In genomic region chr1:3597599-3597964, GRCh38 we compare ENCODE assay signal across 1 cellular context.
TF ChIP-seq lines count a peak whose summit lies in the region.

No MANE protein-coding gene starts in this region.

TF ChIP-seq in GM12878, 131 proteins besides CTCF, POLR2A, EP300 and RAD21:
- TF ChIP-seq KLF5 (IDR thresholded peaks at IDR 0.05; ENCODE audit: partially characterized antibody) (no peak), EGR1 (IDR thresholded peaks at IDR 0.05; ENCODE audit: borderline replicate concordance in 1 of 2, low read depth in 2 of 2, low read length in 2 of 2) (peak in 1 of 2 experiments; percentile 47; a peak in 2 of 3 replicates), JUNB (IDR thresholded peaks at IDR 0.05) (no peak)
